Comparison of ENCODE assay signal across 9 cellular contexts in the genomic region with DNA sequence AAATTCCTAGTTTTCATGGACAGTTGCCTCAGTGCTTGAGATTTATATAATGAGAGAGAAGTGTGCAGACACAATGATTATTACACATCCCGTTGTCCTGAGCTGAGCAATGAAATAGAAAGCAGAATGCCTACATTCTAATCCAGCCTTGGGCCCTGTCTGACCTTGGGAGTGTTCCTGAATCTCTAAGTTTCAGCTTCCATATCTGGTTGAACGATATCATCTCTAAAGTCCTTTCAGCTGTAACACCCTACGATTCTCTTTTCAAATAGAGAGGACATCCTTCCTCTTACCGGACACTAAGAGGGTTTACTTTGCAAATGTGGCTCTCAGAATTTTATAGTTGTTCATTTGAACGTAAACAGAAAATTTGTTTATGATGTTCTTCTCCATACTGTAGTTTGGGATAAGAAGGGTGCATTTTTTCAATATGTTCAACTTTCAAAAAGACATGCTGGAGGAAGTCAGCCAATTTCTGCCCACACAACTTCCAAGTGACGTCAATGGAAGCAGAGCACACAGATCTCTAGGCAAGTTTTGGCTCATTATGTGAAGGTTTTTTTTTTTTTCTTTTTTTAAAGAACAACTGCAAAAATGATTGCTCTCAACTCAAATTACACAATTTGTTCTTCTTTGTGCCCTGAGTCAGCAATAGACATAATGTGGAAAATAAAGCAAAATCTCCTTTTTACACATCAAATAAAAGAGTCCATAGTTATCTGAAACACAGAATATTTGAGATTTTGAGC. TPM values are rescaled to one million over a fixed set of nuclear protein-coding genes. Genes with fewer than 3 reads are reported as not detected.
A peak's percentile ranks its signal among the peaks of the same experiment; 100 is the strongest.
DNase-seq lines count a peak whose midpoint lies in the region; ATAC-seq, FAIRE-seq and TF ChIP-seq lines count a peak whose summit lies in the region.
"Had no signal": no experiment of that assay in that cellular context is flagged by ENCODE, and none has a peak within 500 bp of the region (broad histone marks: within the 10 kb centered on the region; RNA-seq: fewer than 3 reads in every experiment).

No MANE protein-coding gene starts in this region.

- H3K27ac ChIP-seq in heart right ventricle (peak overlapping the region; percentile 51 to 83 (median 70)), sigmoid colon (peak overlapping the region; percentile 7 to 58 (median 52))

- H3K4me3 ChIP-seq in heart right ventricle (peak overlapping the region in 6 of 10 donors; percentile 3 to 31 (median 11)), sigmoid colon (no peak overlapping the region)

- peak in 1 of 4 donors; percentile 12 for TF ChIP-seq EP300 in sigmoid colon (IDR thresholded peaks at IDR 0.05)

- TF ChIP-seq CTCF in heart right ventricle (IDR thresholded peaks at IDR 0.05) (no peak), sigmoid colon (IDR thresholded peaks at IDR 0.05) (no peak)

- DNase-seq in EH (ENCODE audit: low read depth) (peak; percentile 86), amniotic epithelial cell (ENCODE audit: low read depth) (peak; percentile 95), heart right ventricle (peak in 1 of 2 donors; percentile 78), sigmoid colon (peak; percentile 69), NCI-H748 treated with DMSO at 0.1 percent for 48 hours (lab: John Stamatoyannopoulos, UW) (no peak), RCC 7860 (ENCODE audit: low spot score) (no peak), SIG-M5 (lab: John Stamatoyannopoulos, UW) (no peak)

- ATAC-seq in heart right ventricle: peak; percentile 55 to 92 (median 80)
- no peak for ATAC-seq in GM19351 (IDR thresholded peaks at IDR 0.05; ENCODE audit: unreplicated experiment)

- H3K9me3 ChIP-seq in heart right ventricle (no peaks in the 10 kb centered on the region), sigmoid colon (no peaks in the 10 kb centered on the region)

- intact Hi-C loops in heart right ventricle (cut with DNase I) (loop anchor here in 2 of 10 donors (5.0 to 10.0 kb wide), 4 partner anchors 50 to 367 kb away; a partner anchor contains a TSS), sigmoid colon (cut with DNase I) (no loop called here)

- H3K36me3 ChIP-seq in heart right ventricle (no peaks in the 10 kb centered on the region), sigmoid colon (no peaks in the 10 kb centered on the region)

- no peak for FAIRE-seq in RCC 7860 (lab: Jason Lieb, UNC)
- FAIRE-seq: G401.6 had no signal

- H3K27me3 ChIP-seq in heart right ventricle (no peaks in the 10 kb centered on the region), sigmoid colon (no peaks in the 10 kb centered on the region)

- H3K4me1 ChIP-seq in heart right ventricle (peaks cover 7 to 38% (median 24%) of the 10 kb centered on the region in 9 donors), sigmoid colon (peaks cover 0 to 14% (median 6%) of the 10 kb centered on the region in 4 donors)

- WGBS in heart right ventricle, 2 donors: 30 to 43% methylated on average over 6 of the region's 6 CpGs
- 58 to 72% methylated on average over 6 of the region's 6 CpGs for WGBS in sigmoid colon, 2 donors

- TF ChIP-seq POLR2A in sigmoid colon (IDR thresholded peaks at IDR 0.05): no peak

RNA-seq across cellular contexts. Expression of a gene that starts 50.4 kb away (rescaled TPM):
- total RNA-seq in heart right ventricle: 10 to 100 TPM in 7 of 10 donors, 1 to 10 TPM in 3; 4.3 to 19.6 (median 11.7) TPM
- polyA plus RNA-seq in heart right ventricle: 1 to 10 TPM; 3.7 to 5.9 TPM
- total RNA-seq in sigmoid colon: 10 to 100 TPM in 1 of 4 donors, 1 to 10 TPM in 3; 6.3 to 10.3 (median 8.9) TPM
- polyA plus RNA-seq in sigmoid colon: 1 to 10 TPM; 1.1 to 1.4 (median 1.2) TPM

Comparison
In these comparisons a context has a peak if more than half of its experiments do, and no peak if none do; other contexts are left out.
1. DNase-seq: peak in EH (single experiment), amniotic epithelial cell (single experiment) and sigmoid colon (single experiment); none in NCI-H748 treated with DMSO at 0.1 percent for 48 hours (single experiment), RCC 7860 (single experiment) and SIG-M5 (single experiment).
2. H3K4me3 ChIP-seq: peak in heart right ventricle (6 of 10); none in sigmoid colon (0 of 4).